In genomic region chr1:153742411-153743142, GRCh38 we compare ENCODE assay signal across 8 cellular contexts. TPM values are rescaled to one million over a fixed set of nuclear protein-coding genes. Genes with fewer than 3 reads are reported as not detected.
DNase-seq lines count a peak whose midpoint lies in the region; ATAC-seq and TF ChIP-seq lines count a peak whose summit lies in the region.

No MANE protein-coding gene starts in this region.

- no peaks in the 10 kb centered on the region for H3K27me3 Mint-ChIP-seq in T-helper 17 cell
- no peaks in the 10 kb centered on the region for H3K27me3 Mint-ChIP-seq in memory B cell
- no peaks in the 10 kb centered on the region for H3K27me3 Mint-ChIP-seq in activated naive CD4-positive, alpha-beta T cell treated with anti-CD3 and anti-CD28 coated beads, Interleukin-2, amount 10 ng/mL, durations not matched to agents 7 days and 5 days

- CTCF ChIA-PET in activated naive CD4-positive, alpha-beta T cell treated with anti-CD3 and anti-CD28 coated beads, Interleukin-2, amount 10 ng/mL, durations not matched to agents 7 days and 5 days (lab: Charles Lee), result interaction anchor here (1.2 to 1.5 kb wide), 2 partner anchors 10 to 244 kb away, joined by 3 to 4 read pairs; partner anchors contain the start of gene RAB13

- TF ChIP-seq CTCF in GM12865 (IDR thresholded peaks at IDR 0.05; ENCODE audit: insufficient read depth, low read depth, low read length, missing control alignments), result no peak

- H3K4me1 Mint-ChIP-seq in T-helper 17 cell (peaks cover 22% of the 10 kb centered on the region), memory B cell (peaks cover 27% of the 10 kb centered on the region)
- peaks cover 4% of the 10 kb centered on the region for H3K4me1 Mint-ChIP-seq in activated naive CD4-positive, alpha-beta T cell treated with anti-CD3 and anti-CD28 coated beads, Interleukin-2, amount 10 ng/mL, durations not matched to agents 7 days and 5 days

- DNase-seq in GM12865 (ENCODE audit: low read depth) (peak; percentile 72), T-helper 17 cell (no peak), memory B cell (ENCODE audit: low spot score in 2 of 2) (peak in 1 of 2 donors; percentile 14), NCI-H1694 (lab: John Stamatoyannopoulos, UW) (no peak), NCI-H82 (lab: John Stamatoyannopoulos, UW) (no peak)
- DNase-seq in activated naive CD4-positive, alpha-beta T cell treated with anti-CD3 and anti-CD28 coated beads, Interleukin-2, amount 10 ng/mL, durations not matched to agents 7 days and 5 days, result no peak

- H3K9me3 Mint-ChIP-seq in memory B cell, result no peaks in the 10 kb centered on the region
- H3K9me3 Mint-ChIP-seq in activated naive CD4-positive, alpha-beta T cell treated with anti-CD3 and anti-CD28 coated beads, Interleukin-2, amount 10 ng/mL, durations not matched to agents 7 days and 5 days, result no peaks in the 10 kb centered on the region

- ATAC-seq in HG02571 (IDR thresholded peaks at IDR 0.05; ENCODE audit: unreplicated experiment), result peak; percentile 53
- no peak for ATAC-seq in T-helper 17 cell
- peak; percentile 81 for ATAC-seq in memory B cell (ENCODE audit: low read depth)
- no peak for ATAC-seq in GM21360 (IDR thresholded peaks at IDR 0.05; ENCODE audit: unreplicated experiment)

- H3K4me3 Mint-ChIP-seq in T-helper 17 cell (no peak overlapping the region), memory B cell (peak overlapping the region; percentile 29)
- no peak overlapping the region for H3K4me3 Mint-ChIP-seq in activated naive CD4-positive, alpha-beta T cell treated with anti-CD3 and anti-CD28 coated beads, Interleukin-2, amount 10 ng/mL, durations not matched to agents 7 days and 5 days

- H3K27ac Mint-ChIP-seq in T-helper 17 cell (peak overlapping the region; percentile 88), memory B cell (peak overlapping the region; percentile 81)
- H3K27ac Mint-ChIP-seq in activated naive CD4-positive, alpha-beta T cell treated with anti-CD3 and anti-CD28 coated beads, Interleukin-2, amount 10 ng/mL, durations not matched to agents 7 days and 5 days, result no peak overlapping the region

- H3K9me3 ChIP-seq in T-helper 17 cell (ENCODE audit: control insufficient read depth, low read length, poor library complexity, severe bottlenecking), result no peaks in the 10 kb centered on the region

- H3K36me3 Mint-ChIP-seq in T-helper 17 cell (ENCODE audit: low read depth) (peaks cover 15% of the 10 kb centered on the region), memory B cell (peaks cover 26% of the 10 kb centered on the region)
- H3K36me3 Mint-ChIP-seq in activated naive CD4-positive, alpha-beta T cell treated with anti-CD3 and anti-CD28 coated beads, Interleukin-2, amount 10 ng/mL, durations not matched to agents 7 days and 5 days, result peaks cover 43% of the 10 kb centered on the region

- no peak overlapping the region for H3K4me3 ChIP-seq in GM12865 (ENCODE audit: low read depth, low read length)

RNA-seq across cellular contexts. Expression of gene INTS3, which starts 14.7 kb away (rescaled TPM):
- 10 to 100 TPM; 33.6 to 47.6 TPM for total RNA-seq in T-helper 17 cell

RNA-seq across cellular contexts. Expression of gene SLC27A3, which starts 32.6 kb away (rescaled TPM):
- total RNA-seq in T-helper 17 cell, result 10 to 100 TPM in 1 of 2 donors, 1 to 10 TPM in 1; 7.4 to 10.0 TPM

Comparison
In these comparisons a context has a peak if more than half of its experiments do, and no peak if none do; other contexts are left out.
1. ATAC-seq: peak in HG02571 (single experiment) and memory B cell (single experiment); none in T-helper 17 cell (single experiment) and GM21360 (single experiment).